11 cellular contexts compared by ENCODE assay signal in the genomic region with DNA sequence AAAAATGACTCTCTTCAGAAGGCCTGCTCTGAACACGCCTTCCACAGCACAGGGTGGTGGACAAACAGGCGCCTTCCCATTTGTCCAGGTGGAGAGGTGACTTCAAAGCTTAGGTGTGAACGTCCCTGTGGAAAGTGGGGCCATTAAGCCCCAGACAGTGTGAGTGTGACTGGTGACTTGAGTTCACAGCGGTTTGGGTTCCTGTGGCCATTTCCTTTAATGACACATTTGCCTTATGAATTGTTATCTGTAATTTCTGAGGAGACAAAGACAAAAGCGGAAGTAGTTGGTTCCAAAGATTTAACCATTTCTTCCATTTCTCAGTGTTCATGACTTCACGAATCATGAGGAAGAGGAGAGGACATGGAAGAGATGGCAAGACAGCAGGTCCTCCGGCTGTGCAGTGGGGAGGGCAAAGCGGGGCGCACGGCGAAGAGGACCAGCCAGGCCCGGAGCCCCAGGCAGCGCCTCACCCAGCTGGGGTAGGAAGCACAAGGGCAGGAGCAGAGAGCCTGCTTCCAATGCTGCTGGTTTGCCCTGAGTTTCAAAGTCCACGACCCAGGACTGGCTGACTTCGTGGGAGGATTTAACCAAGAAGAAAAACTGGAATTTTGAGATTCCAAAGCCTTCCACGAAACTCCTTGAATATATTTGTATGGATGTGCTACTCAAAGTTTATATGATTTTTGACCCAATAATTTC. TPM values are rescaled to one million over a fixed set of nuclear protein-coding genes. Genes with fewer than 3 reads are reported as not detected.
DNase-seq lines count a peak whose midpoint lies in the region; ATAC-seq and TF ChIP-seq lines count a peak whose summit lies in the region.
"Had no signal": no experiment of that assay in that cellular context is flagged by ENCODE, and none has a peak within 500 bp of the region (broad histone marks: within the 10 kb centered on the region; RNA-seq: fewer than 3 reads in every experiment).

No MANE protein-coding gene starts in this region.

- H3K4me2 ChIP-seq in neural cell (ENCODE audit: low read length) (no peak overlapping the region), neural progenitor cell (no peak overlapping the region)

- intact Hi-C loops in activated CD4-positive, alpha-beta T cell treated with anti-CD3 and anti-CD28 coated beads for 36 hours (cut with DNase I, micrococcal nuclease): loop anchor here in 1 of 2 experiments (10.0 kb wide), 1 partner anchor 211 kb away; a partner anchor contains a TSS

- DNase-seq in activated CD4-positive, alpha-beta T cell treated with anti-CD3 and anti-CD28 coated beads for 36 hours: no peak
- no peak for DNase-seq in activated CD4-positive, alpha-beta T cell treated with anti-CD3 and anti-CD28 coated beads, Interleukin-2, amount 50 U/mL, for 1 hour
- DNase-seq in MV-4-11 (lab: John Stamatoyannopoulos, UW) (peak; percentile 89), neural progenitor cell (ENCODE audit: low spot score) (no peak)
- no peak for DNase-seq in central memory CD8-positive, alpha-beta T cell (ENCODE audit: low spot score in 2 of 2)
- DNase-seq: DMS79, H9, SHP77 had no signal

- H3K9me3 ChIP-seq in neural cell (ENCODE audit: low read length) (no peaks in the 10 kb centered on the region), neural progenitor cell (ENCODE audit: low read depth) (no peaks in the 10 kb centered on the region)

- POLR2A ChIA-PET in activated CD4-positive, alpha-beta T cell treated with anti-CD3 and anti-CD28 coated beads for 36 hours (lab: Charles Lee): no interaction called here

- H3F3A ChIP-seq in neural cell (ENCODE audit: insufficient read depth, low read length, poor library complexity, severe bottlenecking): no peaks in the 10 kb centered on the region
- H3F3A ChIP-seq in neural progenitor cell (ENCODE audit: low read depth): no peaks in the 10 kb centered on the region

- no peak for TF ChIP-seq RAD21 in neural cell (conservative IDR thresholded peaks at IDR 0.05)

- no peak for TF ChIP-seq POLR2A in GM18505 (IDR thresholded peaks at IDR 0.05; ENCODE audit: borderline replicate concordance, extremely low read depth, insufficient read depth, insufficient read length)

- no peaks in the 10 kb centered on the region for H3K79me2 ChIP-seq in neural cell (replicated peaks; ENCODE audit: insufficient read depth, low read length)
- H3K79me2 ChIP-seq in neural progenitor cell (ENCODE audit: low read depth): no peaks in the 10 kb centered on the region

- H3K4me1 Mint-ChIP-seq in activated CD4-positive, alpha-beta T cell treated with anti-CD3 and anti-CD28 coated beads for 36 hours: peaks cover 94% of the 10 kb centered on the region
- peaks cover 92% of the 10 kb centered on the region for H3K4me1 Mint-ChIP-seq in central memory CD8-positive, alpha-beta T cell
- H3K4me1 Mint-ChIP-seq in neural progenitor cell: peaks cover 19% of the 10 kb centered on the region

- H3K9ac ChIP-seq in neural cell (ENCODE audit: low read length) (peak overlapping the region; percentile 49), neural progenitor cell (no peak overlapping the region)

- H3K27me3 ChIP-seq in neural cell (ENCODE audit: insufficient read depth, low read depth, low read length) (no peaks in the 10 kb centered on the region), neural progenitor cell (no peaks in the 10 kb centered on the region)

- CTCF ChIA-PET in activated CD4-positive, alpha-beta T cell treated with anti-CD3 and anti-CD28 coated beads for 36 hours (lab: Charles Lee): interaction anchor here (0.6 to 6.0 kb wide), 3 partner anchors 18 to 129 kb away, joined by 3 to 47 read pairs (median 3); no protein-coding TSS in a partner anchor

- H4K20me1 ChIP-seq in neural cell (ENCODE audit: insufficient read depth) (no peaks in the 10 kb centered on the region), neural progenitor cell (ENCODE audit: low read depth) (no peaks in the 10 kb centered on the region)

- ATAC-seq in activated CD4-positive, alpha-beta T cell treated with anti-CD3 and anti-CD28 coated beads for 36 hours: no peak
- ATAC-seq in central memory CD8-positive, alpha-beta T cell (replicated peaks; ENCODE audit: extremely low read depth, poor library complexity, severe bottlenecking): no peak
- no peak for ATAC-seq in HG02678 (IDR thresholded peaks at IDR 0.05; ENCODE audit: unreplicated experiment)
- ATAC-seq in GM18505 (IDR thresholded peaks at IDR 0.05; ENCODE audit: unreplicated experiment): no peak

- peak overlapping the region; percentile 22 for H3K4me3 ChIP-seq in neural cell (ENCODE audit: low read length)
- H3K4me3 ChIP-seq in neural progenitor cell: no peak overlapping the region

- H3K27me3 Mint-ChIP-seq in activated CD4-positive, alpha-beta T cell treated with anti-CD3 and anti-CD28 coated beads for 36 hours: no peaks in the 10 kb centered on the region
- H3K27me3 Mint-ChIP-seq in central memory CD8-positive, alpha-beta T cell: no peaks in the 10 kb centered on the region
- H3K27me3 Mint-ChIP-seq in neural progenitor cell (ENCODE audit: insufficient read depth, low read depth): peaks cover 9% of the 10 kb centered on the region

- peak overlapping the region; percentile 40 for H3K27ac ChIP-seq in neural cell (ENCODE audit: low read length)
- H3K27ac ChIP-seq in neural progenitor cell: no peak overlapping the region

- no peaks in the 10 kb centered on the region for H3K9me2 ChIP-seq in neural cell (ENCODE audit: insufficient read depth, low read length)

- H3K36me3 ChIP-seq in neural cell (ENCODE audit: insufficient read depth, low read length) (no peaks in the 10 kb centered on the region), neural progenitor cell (no peaks in the 10 kb centered on the region)

- peaks cover 5% of the 10 kb centered on the region for H3K9me3 Mint-ChIP-seq in activated CD4-positive, alpha-beta T cell treated with anti-CD3 and anti-CD28 coated beads for 36 hours (ENCODE audit: low read depth)
- H3K9me3 Mint-ChIP-seq in central memory CD8-positive, alpha-beta T cell: no peaks in the 10 kb centered on the region
- H3K9me3 Mint-ChIP-seq in neural progenitor cell: peaks cover 10% of the 10 kb centered on the region

- no peak for TF ChIP-seq CTCF in neural cell (IDR thresholded peaks at IDR 0.05; ENCODE audit: poor library complexity, severe bottlenecking)
- no peak for TF ChIP-seq CTCF in neural progenitor cell (IDR thresholded peaks at IDR 0.05)

- no peaks in the 10 kb centered on the region for H3K4me1 ChIP-seq in neural progenitor cell

- no peak overlapping the region for H3K4me3 Mint-ChIP-seq in activated CD4-positive, alpha-beta T cell treated with anti-CD3 and anti-CD28 coated beads for 36 hours
- H3K4me3 Mint-ChIP-seq in central memory CD8-positive, alpha-beta T cell: peak overlapping the region; percentile 36
- H3K4me3 Mint-ChIP-seq in neural progenitor cell: no peak overlapping the region
- H3K4me3 Mint-ChIP-seq: H9 had no signal

- H3K27ac Mint-ChIP-seq in activated CD4-positive, alpha-beta T cell treated with anti-CD3 and anti-CD28 coated beads for 36 hours: peak overlapping the region; percentile 97
- peak overlapping the region; percentile 91 for H3K27ac Mint-ChIP-seq in central memory CD8-positive, alpha-beta T cell (ENCODE audit: low read depth)
- no peak overlapping the region for H3K27ac Mint-ChIP-seq in neural progenitor cell
- H3K27ac Mint-ChIP-seq: H9 had no signal

- H2AFZ ChIP-seq in neural cell (ENCODE audit: low read depth, low read length) (no peak overlapping the region), neural progenitor cell (replicated peaks) (no peak overlapping the region)

- H3K36me3 Mint-ChIP-seq in activated CD4-positive, alpha-beta T cell treated with anti-CD3 and anti-CD28 coated beads for 36 hours (ENCODE audit: low read depth): no peaks in the 10 kb centered on the region
- H3K36me3 Mint-ChIP-seq in central memory CD8-positive, alpha-beta T cell (ENCODE audit: insufficient read depth): peaks cover 10% of the 10 kb centered on the region
- H3K36me3 Mint-ChIP-seq in neural progenitor cell: no peaks in the 10 kb centered on the region

- TF ChIP-seq EP300 in neural cell (conservative IDR thresholded peaks at IDR 0.05; ENCODE audit: poor library complexity, severe bottlenecking): no peak

TF ChIP-seq in neural cell, 6 proteins besides CTCF, POLR2A, EP300 and RAD21:
- no peak for TF ChIP-seq SMC3 (conservative IDR thresholded peaks at IDR 0.05; ENCODE audit: poor library complexity)
- no peak for TF ChIP-seq EZH2 (IDR thresholded peaks at IDR 0.05; ENCODE audit: borderline replicate concordance, insufficient read depth, low read length, poor library complexity, severe bottlenecking)
- TF ChIP-seq TAF1 (IDR thresholded peaks at IDR 0.05; ENCODE audit: low read depth): no peak
- TF ChIP-seq MXI1 (conservative IDR thresholded peaks at IDR 0.05; ENCODE audit: poor library complexity, severe bottlenecking): no peak
- TF ChIP-seq, protein P1, sequence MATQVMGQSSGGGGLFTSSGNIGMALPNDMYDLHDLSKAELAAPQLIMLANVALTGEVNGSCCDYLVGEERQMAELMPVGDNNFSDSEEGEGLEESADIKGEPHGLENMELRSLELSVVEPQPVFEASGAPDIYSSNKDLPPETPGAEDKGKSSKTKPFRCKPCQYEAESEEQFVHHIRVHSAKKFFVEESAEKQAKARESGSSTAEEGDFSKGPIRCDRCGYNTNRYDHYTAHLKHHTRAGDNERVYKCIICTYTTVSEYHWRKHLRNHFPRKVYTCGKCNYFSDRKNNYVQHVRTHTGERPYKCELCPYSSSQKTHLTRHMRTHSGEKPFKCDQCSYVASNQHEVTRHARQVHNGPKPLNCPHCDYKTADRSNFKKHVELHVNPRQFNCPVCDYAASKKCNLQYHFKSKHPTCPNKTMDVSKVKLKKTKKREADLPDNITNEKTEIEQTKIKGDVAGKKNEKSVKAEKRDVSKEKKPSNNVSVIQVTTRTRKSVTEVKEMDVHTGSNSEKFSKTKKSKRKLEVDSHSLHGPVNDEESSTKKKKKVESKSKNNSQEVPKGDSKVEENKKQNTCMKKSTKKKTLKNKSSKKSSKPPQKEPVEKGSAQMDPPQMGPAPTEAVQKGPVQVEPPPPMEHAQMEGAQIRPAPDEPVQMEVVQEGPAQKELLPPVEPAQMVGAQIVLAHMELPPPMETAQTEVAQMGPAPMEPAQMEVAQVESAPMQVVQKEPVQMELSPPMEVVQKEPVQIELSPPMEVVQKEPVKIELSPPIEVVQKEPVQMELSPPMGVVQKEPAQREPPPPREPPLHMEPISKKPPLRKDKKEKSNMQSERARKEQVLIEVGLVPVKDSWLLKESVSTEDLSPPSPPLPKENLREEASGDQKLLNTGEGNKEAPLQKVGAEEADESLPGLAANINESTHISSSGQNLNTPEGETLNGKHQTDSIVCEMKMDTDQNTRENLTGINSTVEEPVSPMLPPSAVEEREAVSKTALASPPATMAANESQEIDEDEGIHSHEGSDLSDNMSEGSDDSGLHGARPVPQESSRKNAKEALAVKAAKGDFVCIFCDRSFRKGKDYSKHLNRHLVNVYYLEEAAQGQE (IDR thresholded peaks at IDR 0.05; ENCODE audit: borderline replicate concordance): no peak
- no peak for TF ChIP-seq POLR2AphosphoS5 (IDR thresholded peaks at IDR 0.05)
TF ChIP-seq in neural cell: peak in this region for 0.

RNA-seq across cellular contexts. Expression of a gene that starts 27.9 kb away (rescaled TPM):
- total RNA-seq in activated CD4-positive, alpha-beta T cell treated with anti-CD3 and anti-CD28 coated beads for 36 hours: 100 to 1,000 TPM; 215 to 226 TPM
- 34.0 and 40.9 TPM in 2 replicates for polyA plus RNA-seq in neural cell
- polyA minus RNA-seq in neural cell: 47.5 and 67.0 TPM in 2 replicates
- 19.1 and 24.9 TPM in 2 replicates for total RNA-seq in neural progenitor cell (ENCODE audit: low replicate concordance)
